10 cellular contexts compared by ENCODE assay signal in genomic region chr20:58515240-58516212, GRCh38. TPM values are rescaled to one million over a fixed set of nuclear protein-coding genes. Genes with fewer than 3 reads are reported as not detected.
DNase-seq lines count a peak whose midpoint lies in the region; ATAC-seq, FAIRE-seq and TF ChIP-seq lines count a peak whose summit lies in the region.
"Had no signal": no experiment of that assay in that cellular context is flagged by ENCODE, and none has a peak within 500 bp of the region (broad histone marks: within the 10 kb centered on the region; RNA-seq: fewer than 3 reads in every experiment).

Gene APCDD1L, minus strand, starts transcription at chr20:58515399. Its CDS starts 692 bp downstream, at chr20:58514707.

- H3K4ac ChIP-seq in H1 (replicated peaks; ENCODE audit: insufficient read length, low read depth, low read length): peak within 1 kb of the TSS; percentile 72

- H2BK5ac ChIP-seq in H1 (ENCODE audit: low read depth, low read length): no peak within 1 kb of the TSS

- H3K4me3 Mint-ChIP-seq in stimulated activated naive CD8-positive, alpha-beta T cell treated with anti-CD3 and anti-CD28 coated beads, Interleukin-15, amount 100 ng/mL, for 72 hours: no peak within 1 kb of the TSS

- H2AFZ ChIP-seq in H1 (ENCODE audit: low read length): peak within 1 kb of the TSS; percentile 65; the same call in 1 of the 2 replicates

- H4K5ac ChIP-seq in H1 (ENCODE audit: insufficient read length, low read depth, low read length): no peak within 1 kb of the TSS

- no peaks in the 10 kb centered on the region for H3K36me3 ChIP-seq in H1 (ENCODE audit: control insufficient read depth in 2 of 4, insufficient read depth in 4 of 4, low read length in 3 of 4)

- H3K4me1 ChIP-seq in H1 (replicated peaks in 1 of 4; ENCODE audit: control insufficient read depth in 3 of 4, insufficient read depth in 4 of 4, low read length in 3 of 4): peaks cover 3 to 15% (median 8%) of the 10 kb centered on the region in 4 experiments

- no peaks in the 10 kb centered on the region for H4K20me1 ChIP-seq in H1 (replicated peaks in 1 of 2; ENCODE audit: control insufficient read depth in 1 of 2, insufficient read depth in 2 of 2, low read length in 2 of 2)

- peaks cover 21% of the 10 kb centered on the region for H3K23me2 ChIP-seq in H1 (ENCODE audit: low read depth, low read length)

- peak; percentile 6 for DNase-seq in stimulated activated naive CD8-positive, alpha-beta T cell treated with anti-CD3 and anti-CD28 coated beads, Interleukin-15, Interleukin-2, amounts not matched to agents 100 U/mL and 50 U/mL, for 24 hours
- no peak for DNase-seq in stimulated activated naive CD8-positive, alpha-beta T cell treated with anti-CD3 and anti-CD28 coated beads, Interleukin-15, amount 100 ng/mL, for 72 hours
- DNase-seq in H1 (ENCODE audit: low read depth in 1 of 2, low spot score in 2 of 2) (peak in 1 of 2 experiments; percentile 25), left kidney (ENCODE audit: low read depth, low spot score) (peak; percentile 55), SKM-1 (lab: John Stamatoyannopoulos, UW; ENCODE audit: unreplicated experiment) (no peak)

- no peak within 1 kb of the TSS for H3K27ac Mint-ChIP-seq in stimulated activated naive CD8-positive, alpha-beta T cell treated with anti-CD3 and anti-CD28 coated beads, Interleukin-15, amount 100 ng/mL, for 72 hours
- H3K27ac Mint-ChIP-seq: CD14-positive monocyte had no signal

- POLR2A ChIA-PET in H1 (lab: Charles Lee; ENCODE audit: partially characterized antibody): interaction anchor here (0.6 to 3.0 kb wide), 6 partner anchors 8 to 326 kb away, joined by 3 to 17 read pairs (median 4); no protein-coding TSS in a partner anchor

- FAIRE-seq in H1 (lab: Jason Lieb, UNC): no peak
- FAIRE-seq: islet of Langerhans had no signal

- peaks cover 9 to 42% (median 37%) of the 10 kb centered on the region in 4 experiments for H3K27me3 ChIP-seq in H1 (replicated peaks in 1 of 4; ENCODE audit: control insufficient read depth in 3 of 4, extremely low read depth in 1 of 4, insufficient read depth in 3 of 4, low read length in 3 of 4)

- no peak within 1 kb of the TSS for H3K23ac ChIP-seq in H1 (ENCODE audit: insufficient read length)

- TF ChIP-seq POLR2A in H1 (IDR thresholded peaks at IDR 0.05; ENCODE audit: control extremely low read depth in 1 of 2, low read depth in 2 of 2, low read length in 2 of 2): no peak

- H3K27ac ChIP-seq in H1 (ENCODE audit: low read depth, low read length): no peak within 1 kb of the TSS

- no peak within 1 kb of the TSS for H2BK120ac ChIP-seq in H1 (replicated peaks; ENCODE audit: low read depth, low read length)

- no peak within 1 kb of the TSS; the same call in 1 of the 2 replicates for H2BK15ac ChIP-seq in H1 (ENCODE audit: low read length)

- H3K9me3 ChIP-seq in H1 (ENCODE audit: insufficient read depth in 2 of 2, low read depth in 1 of 2, low read length in 1 of 2): no peaks in the 10 kb centered on the region

- CTCF ChIA-PET in H1 (lab: Charles Lee; ENCODE audit: partially characterized antibody): interaction anchor here (0.6 to 6.4 kb wide), 2 partner anchors 34 to 1151 kb away, joined by 3 to 27 read pairs; no protein-coding TSS in a partner anchor

- peak within 1 kb of the TSS; percentile 43 to 69 (median 56) for H3K4me3 ChIP-seq in H1 (ENCODE audit: extremely low read depth in 1 of 4, insufficient read depth in 2 of 4, low read depth in 3 of 4, low read length in 4 of 4)

- H3K9me3 Mint-ChIP-seq in stimulated activated naive CD8-positive, alpha-beta T cell treated with anti-CD3 and anti-CD28 coated beads, Interleukin-15, amount 100 ng/mL, for 72 hours: no peaks in the 10 kb centered on the region

- peak within 1 kb of the TSS; percentile 96 for H3K18ac ChIP-seq in H1 (ENCODE audit: extremely low read depth, low read length)

- H3K9ac ChIP-seq in H1 (replicated peaks in 1 of 4; ENCODE audit: extremely low read depth in 1 of 4, low read depth in 3 of 4, low read length in 3 of 4): no peak within 1 kb of the TSS

- no peak for ATAC-seq in stimulated activated naive CD8-positive, alpha-beta T cell treated with anti-CD3 and anti-CD28 coated beads, Interleukin-15, Interleukin-2, amounts not matched to agents 100 U/mL and 50 U/mL, for 24 hours
- ATAC-seq in stimulated activated naive CD8-positive, alpha-beta T cell treated with anti-CD3 and anti-CD28 coated beads, Interleukin-15, amount 100 ng/mL, for 72 hours: no peak
- ATAC-seq in GM21825 (IDR thresholded peaks at IDR 0.05; ENCODE audit: unreplicated experiment) (no peak), GM21723 (IDR thresholded peaks at IDR 0.05; ENCODE audit: unreplicated experiment) (no peak), GM18520 (IDR thresholded peaks at IDR 0.05; ENCODE audit: unreplicated experiment) (no peak)

- no peak within 1 kb of the TSS for H3K14ac ChIP-seq in H1 (ENCODE audit: insufficient read length)

- H3K4me2 ChIP-seq in H1 (ENCODE audit: insufficient read depth in 1 of 2, low read depth in 2 of 2, low read length in 2 of 2): peak within 1 kb of the TSS; percentile 73 to 84

- no peaks in the 10 kb centered on the region for H3K79me2 ChIP-seq in H1 (ENCODE audit: control insufficient read depth in 1 of 2, insufficient read depth in 2 of 2, low read length in 2 of 2)

- no peak within 1 kb of the TSS for H2AK5ac ChIP-seq in H1 (ENCODE audit: low read depth, low read length)

- H3K56ac ChIP-seq in H1 (replicated peaks; ENCODE audit: insufficient read length, low read depth, low read length): no peak within 1 kb of the TSS

- H2BK12ac ChIP-seq in H1 (ENCODE audit: low read depth, low read length): peak within 1 kb of the TSS; percentile 75; the same call in 1 of the 2 replicates

- no peak for TF ChIP-seq EP300 in H1 (IDR thresholded peaks at IDR 0.05; ENCODE audit: borderline replicate concordance in 1 of 2, low read depth in 2 of 2, low read length in 2 of 2)

- H3K79me1 ChIP-seq in H1 (ENCODE audit: low read depth, low read length): no peaks in the 10 kb centered on the region

- no peak; a peak in 1 of 4 replicates for TF ChIP-seq RAD21 in H1 (IDR thresholded peaks at IDR 0.05 in 1 of 2, conservative IDR thresholded peaks at IDR 0.05 in 1 of 2; ENCODE audit: low read depth in 2 of 2, low read length in 2 of 2)

- H4K8ac ChIP-seq in H1 (ENCODE audit: extremely low read depth, insufficient read depth, low read length): peak within 1 kb of the TSS; percentile 88

- no peak for TF ChIP-seq CTCF in H1 (IDR thresholded peaks at IDR 0.05; ENCODE audit: control extremely low read depth in 1 of 3, insufficient read depth in 1 of 3, low read depth in 1 of 3, low read length in 3 of 3)

- H3K4me1 Mint-ChIP-seq in stimulated activated naive CD8-positive, alpha-beta T cell treated with anti-CD3 and anti-CD28 coated beads, Interleukin-15, amount 100 ng/mL, for 72 hours: no peaks in the 10 kb centered on the region
- H3K4me1 Mint-ChIP-seq: CD14-positive monocyte had no signal

- H4K91ac ChIP-seq in H1 (replicated peaks; ENCODE audit: insufficient read length, low read length): no peak within 1 kb of the TSS

- H2BK20ac ChIP-seq in H1 (ENCODE audit: low read length): no peak within 1 kb of the TSS

- peaks cover 58% of the 10 kb centered on the region for H3K27me3 Mint-ChIP-seq in stimulated activated naive CD8-positive, alpha-beta T cell treated with anti-CD3 and anti-CD28 coated beads, Interleukin-15, amount 100 ng/mL, for 72 hours

- 26% methylated on average over 27 of the region's 28 CpGs; no CpG with 5 or more reads in 1 of the 2 experiments for WGBS in H1 (ENCODE audit: extremely low coverage in 1 of 2, insufficient coverage in 1 of 2, insufficient read length in 1 of 2, insufficient replicate concordance in 2 of 2, low coverage in 1 of 2, low lambda C conversion rate in 2 of 2, missing lambda C conversion rate in 1 of 2), 2 experiments

TF ChIP-seq in H1, 55 proteins besides CTCF, POLR2A, EP300 and RAD21:
- TF ChIP-seq BCL11A (IDR thresholded peaks at IDR 0.05; ENCODE audit: low read depth in 2 of 2, low read length in 2 of 2) (no peak), TEAD4 (IDR thresholded peaks at IDR 0.05; ENCODE audit: low read depth, low read length) (no peak), SIRT6 (IDR thresholded peaks at IDR 0.05; ENCODE audit: low read length) (no peak), SUZ12 (IDR thresholded peaks at IDR 0.05; ENCODE audit: low read length) (peak; percentile 43; the same call in 1 of the 2 replicates), EZH2 (IDR thresholded peaks at IDR 0.05; ENCODE audit: low read depth, low read length, severe bottlenecking) (peak; percentile 48), KDM5A (IDR thresholded peaks at IDR 0.05; ENCODE audit: low read length) (no peak)

RNA-seq across cellular contexts. Expression of gene APCDD1L, which starts in this region (rescaled TPM):
- 3.1 and 3.2 TPM in 2 replicates for total RNA-seq in H1 (2021; fragmentation: NEBNext Ultra II Directional; extraction: Animal tissue kit (Norgen Biotek cat#: 25700))
- polyA plus RNA-seq in H1 (2011; rRNA removed): 0.83 and 1.8 TPM in 2 replicates
- polyA plus RNA-seq in H1 (2011; cell fraction: cytosol; rRNA removed): 0.88 TPM
- 1.9 TPM for polyA plus RNA-seq in H1 (2011; cell fraction: nucleus; rRNA removed)
- polyA plus RNA-seq in H1 (2012, experiment 1 of 2): 1.2 to 1.9 TPM (median 1.7 TPM) in 4 replicates
- polyA plus RNA-seq in H1 (2012, experiment 2 of 2): 1.6 TPM
- polyA plus RNA-seq in H1 (2013, experiment 1 of 2): 6.9 TPM
- polyA plus RNA-seq in H1 (2013, experiment 2 of 2): 7.1 TPM
- polyA minus RNA-seq in H1 (2011; rRNA and poly(A)+ RNA removed): 0.41 and 0.73 TPM in 2 replicates
- polyA minus RNA-seq in H1 (2011; cell fraction: cytosol; rRNA and poly(A)+ RNA removed): 1.5 TPM
- polyA minus RNA-seq in H1 (2011; cell fraction: nucleus; rRNA and poly(A)+ RNA removed): 2.0 TPM
- polyA plus RNA-seq: CD14-positive monocyte had no signal

Comparison
In these comparisons a context has a peak if more than half of its experiments do, and no peak if none do; other contexts are left out.
1. DNase-seq: peak in stimulated activated naive CD8-positive, alpha-beta T cell treated with anti-CD3 and anti-CD28 coated beads, Interleukin-15, Interleukin-2, amounts not matched to agents 100 U/mL and 50 U/mL, for 24 hours (single experiment) and left kidney (single experiment); none in stimulated activated naive CD8-positive, alpha-beta T cell treated with anti-CD3 and anti-CD28 coated beads, Interleukin-15, amount 100 ng/mL, for 72 hours (0 of 2) and SKM-1 (single experiment).